1 cellular context compared by ENCODE assay signal in genomic region chr11:67439321-67440228, GRCh38.
A peak's percentile ranks its signal among the peaks of the same experiment; 100 is the strongest.
TF ChIP-seq lines count a peak whose summit lies in the region.

No MANE protein-coding gene starts in this region.

TF ChIP-seq in HepG2, 621 proteins besides CTCF, POLR2A, EP300 and RAD21 (continues in another document):
- TF ChIP-seq ZNF468 (CRISPR knock-in tag; IDR thresholded peaks at IDR 0.05) (no peak), ZHX1 (CRISPR knock-in tag; IDR thresholded peaks at IDR 0.05; ENCODE audit: low read depth) (no peak), BCL3 (CRISPR knock-in tag; IDR thresholded peaks at IDR 0.05) (no peak), AGO2 (optimal IDR thresholded peaks at IDR 0.05; ENCODE audit: low read depth, low read length) (peak; percentile 32), DZIP1 (CRISPR knock-in tag; IDR thresholded peaks at IDR 0.05) (no peak), ZMAT5 (CRISPR knock-in tag; IDR thresholded peaks at IDR 0.05; ENCODE audit: borderline replicate concordance, low read depth) (no peak), SIN3A (IDR thresholded peaks at IDR 0.05; ENCODE audit: borderline replicate concordance, low read depth, low read length) (no peak), ZNF570 (CRISPR knock-in tag; IDR thresholded peaks at IDR 0.05; ENCODE audit: borderline replicate concordance) (no peak), STAG1 (CRISPR knock-in tag; IDR thresholded peaks at IDR 0.05) (peak; percentile 34; the same call in 1 of the 2 replicates), HNRNPL (IDR thresholded peaks at IDR 0.05; ENCODE audit: low read depth, low read length) (peak; percentile 81), TOE1 (CRISPR knock-in tag; IDR thresholded peaks at IDR 0.05) (no peak), TFDP1 (CRISPR knock-in tag; IDR thresholded peaks at IDR 0.05; ENCODE audit: borderline replicate concordance) (no peak), U2AF1 (optimal IDR thresholded peaks at IDR 0.05; ENCODE audit: low read depth, low read length) (no peak), ZBTB25 (CRISPR knock-in tag; IDR thresholded peaks at IDR 0.05) (no peak), EZH2 (conservative IDR thresholded peaks at IDR 0.05; ENCODE audit: low read depth, low read length) (no peak), RERE (CRISPR knock-in tag; IDR thresholded peaks at IDR 0.05; ENCODE audit: low read depth) (no peak), FOSL1 (CRISPR knock-in tag; IDR thresholded peaks at IDR 0.05; ENCODE audit: borderline replicate concordance) (no peak), ZBTB40 (IDR thresholded peaks at IDR 0.05) (no peak), ZBTB40 (CRISPR knock-in tag; IDR thresholded peaks at IDR 0.05) (no peak), ZBTB33 (CRISPR knock-in tag; IDR thresholded peaks at IDR 0.05) (peak; percentile 84), ZNF737 (CRISPR knock-in tag; IDR thresholded peaks at IDR 0.05; ENCODE audit: borderline replicate concordance) (no peak), NRL (CRISPR knock-in tag; IDR thresholded peaks at IDR 0.05; ENCODE audit: borderline replicate concordance) (0 out of 2 replicates have a peak, but pooled peaks have one; percentile 23)
